9 cellular contexts compared by ENCODE assay signal in genomic region chr11:75344761-75345454, GRCh38. TPM values are rescaled to one million over a fixed set of nuclear protein-coding genes. Genes with fewer than 3 reads are reported as not detected.
DNase-seq lines count a peak whose midpoint lies in the region; ATAC-seq and TF ChIP-seq lines count a peak whose summit lies in the region.
"Had no signal": no experiment of that assay in that cellular context is flagged by ENCODE, and none has a peak within 500 bp of the region (broad histone marks: within the 10 kb centered on the region; RNA-seq: fewer than 3 reads in every experiment).

No MANE protein-coding gene starts in this region.

- H3K4me3 ChIP-seq in mucosa of descending colon (no peak overlapping the region), neural progenitor cell (no peak overlapping the region)

- H3K27ac ChIP-seq in neural progenitor cell = no peak overlapping the region

- H3K27me3 ChIP-seq in neural progenitor cell = no peaks in the 10 kb centered on the region

- H3K79me2 ChIP-seq in neural progenitor cell (ENCODE audit: low read depth) = no peaks in the 10 kb centered on the region

- no peaks in the 10 kb centered on the region for H3K9me3 Mint-ChIP-seq in activated naive CD8-positive, alpha-beta T cell treated with anti-CD3 and anti-CD28 coated beads for 36 hours
- no peaks in the 10 kb centered on the region for H3K9me3 Mint-ChIP-seq in neural progenitor cell

- H3K9me3 ChIP-seq in mucosa of descending colon (no peaks in the 10 kb centered on the region), neural progenitor cell (ENCODE audit: low read depth) (no peaks in the 10 kb centered on the region)

- H3K4me1 Mint-ChIP-seq in activated naive CD8-positive, alpha-beta T cell treated with anti-CD3 and anti-CD28 coated beads for 36 hours = peaks cover 89% of the 10 kb centered on the region
- H3K4me1 Mint-ChIP-seq in neural progenitor cell = peaks cover 50% of the 10 kb centered on the region

- H3K4me1 ChIP-seq in mucosa of descending colon (ENCODE audit: low read depth) (peaks cover 96% of the 10 kb centered on the region), neural progenitor cell (peaks cover 27% of the 10 kb centered on the region)

- H3K36me3 Mint-ChIP-seq in activated naive CD8-positive, alpha-beta T cell treated with anti-CD3 and anti-CD28 coated beads for 36 hours = no peaks in the 10 kb centered on the region
- H3K36me3 Mint-ChIP-seq in neural progenitor cell = no peaks in the 10 kb centered on the region

- intact Hi-C loops in mucosa of descending colon (cut with DNase I, micrococcal nuclease) (no loop called here), left colon (cut with DNase I, micrococcal nuclease) (no loop called here)

- H3K9ac ChIP-seq in neural progenitor cell = no peak overlapping the region

- H3K27ac Mint-ChIP-seq in activated naive CD8-positive, alpha-beta T cell treated with anti-CD3 and anti-CD28 coated beads for 36 hours = peak overlapping the region; percentile 35
- no peak overlapping the region for H3K27ac Mint-ChIP-seq in neural progenitor cell

- H2AFZ ChIP-seq in neural progenitor cell (replicated peaks) = no peak overlapping the region

- H4K20me1 ChIP-seq in neural progenitor cell (ENCODE audit: low read depth) = no peaks in the 10 kb centered on the region

- ATAC-seq in mucosa of descending colon (peak; percentile 1), GM18517 (IDR thresholded peaks at IDR 0.05; ENCODE audit: unreplicated experiment) (no peak), left colon (no peak)

- no peaks in the 10 kb centered on the region for H3K36me3 ChIP-seq in mucosa of descending colon (ENCODE audit: low read depth)
- H3K36me3 ChIP-seq in neural progenitor cell = no peaks in the 10 kb centered on the region

- no peak overlapping the region for H3K4me2 ChIP-seq in neural progenitor cell

- DNase-seq in A172 (ENCODE audit: low spot score) (peak; percentile 43), ELR (ENCODE audit: low read depth) (peak; percentile 65), mucosa of descending colon (peak in 1 of 3 donors; percentile 48), left colon (no peak), ureter (ENCODE audit: low spot score) (no peak), neural progenitor cell (ENCODE audit: low spot score) (no peak)
- DNase-seq in activated naive CD8-positive, alpha-beta T cell treated with anti-CD3 and anti-CD28 coated beads for 36 hours = no peak
- DNase-seq: erythroblast had no signal

- peaks cover 19% of the 10 kb centered on the region for H3F3A ChIP-seq in neural progenitor cell (ENCODE audit: low read depth)

- H3K27me3 Mint-ChIP-seq in activated naive CD8-positive, alpha-beta T cell treated with anti-CD3 and anti-CD28 coated beads for 36 hours = no peaks in the 10 kb centered on the region
- H3K27me3 Mint-ChIP-seq in neural progenitor cell (ENCODE audit: insufficient read depth, low read depth) = peaks cover 2% of the 10 kb centered on the region

- no peak for TF ChIP-seq CTCF in mucosa of descending colon (IDR thresholded peaks at IDR 0.05)
- TF ChIP-seq CTCF in neural progenitor cell (IDR thresholded peaks at IDR 0.05) = no peak

- H3K4me3 Mint-ChIP-seq in activated naive CD8-positive, alpha-beta T cell treated with anti-CD3 and anti-CD28 coated beads for 36 hours = no peak overlapping the region
- H3K4me3 Mint-ChIP-seq in neural progenitor cell = no peak overlapping the region

RNA-seq across cellular contexts. Expression of gene ARRB1, which starts 6.6 kb away (rescaled TPM):
- total RNA-seq in A172 (2014; rRNA removed; shearing (Covaris generic)) = 18.4 and 22.2 TPM in 2 replicates
- total RNA-seq in activated naive CD8-positive, alpha-beta T cell treated with anti-CD3 and anti-CD28 coated beads for 36 hours = 10 to 100 TPM; 25.6 to 26.3 TPM
- 100 to 1,000 TPM in 2 of 3 donors, 10 to 100 TPM in 1; 76.7 to 128 (median 121) TPM for total RNA-seq in mucosa of descending colon
- 10 to 100 TPM; 80.5 to 95.4 TPM for total RNA-seq in left colon
- total RNA-seq in ureter = 53.4 TPM
- 1.0 and 1.8 TPM in 2 replicates for total RNA-seq in neural progenitor cell (ENCODE audit: low replicate concordance)

RNA-seq across cellular contexts. Expression of gene RPS3, which starts 54.4 kb away (rescaled TPM):
- total RNA-seq in A172 (2014; rRNA removed; shearing (Covaris generic)) = 1,638 and 1,693 TPM in 2 replicates
- total RNA-seq in activated naive CD8-positive, alpha-beta T cell treated with anti-CD3 and anti-CD28 coated beads for 36 hours = 1,000 to 10,000 TPM; 4,132 to 4,264 TPM
- 1,000 to 10,000 TPM; 1,703 to 2,122 (median 2,056) TPM for total RNA-seq in mucosa of descending colon
- 1,000 to 10,000 TPM; 1,894 to 1,934 TPM for total RNA-seq in left colon
- 3,031 TPM for total RNA-seq in ureter
- 1,927 and 1,962 TPM in 2 replicates for total RNA-seq in neural progenitor cell (ENCODE audit: low replicate concordance)

Comparison
In these comparisons a context has a peak if more than half of its experiments do, and no peak if none do; other contexts are left out.
1. DNase-seq: peak in A172 (single experiment) and ELR (single experiment); none in activated naive CD8-positive, alpha-beta T cell treated with anti-CD3 and anti-CD28 coated beads for 36 hours (single experiment), left colon (0 of 2), ureter (single experiment) and neural progenitor cell (single experiment).